In the genomic region with DNA sequence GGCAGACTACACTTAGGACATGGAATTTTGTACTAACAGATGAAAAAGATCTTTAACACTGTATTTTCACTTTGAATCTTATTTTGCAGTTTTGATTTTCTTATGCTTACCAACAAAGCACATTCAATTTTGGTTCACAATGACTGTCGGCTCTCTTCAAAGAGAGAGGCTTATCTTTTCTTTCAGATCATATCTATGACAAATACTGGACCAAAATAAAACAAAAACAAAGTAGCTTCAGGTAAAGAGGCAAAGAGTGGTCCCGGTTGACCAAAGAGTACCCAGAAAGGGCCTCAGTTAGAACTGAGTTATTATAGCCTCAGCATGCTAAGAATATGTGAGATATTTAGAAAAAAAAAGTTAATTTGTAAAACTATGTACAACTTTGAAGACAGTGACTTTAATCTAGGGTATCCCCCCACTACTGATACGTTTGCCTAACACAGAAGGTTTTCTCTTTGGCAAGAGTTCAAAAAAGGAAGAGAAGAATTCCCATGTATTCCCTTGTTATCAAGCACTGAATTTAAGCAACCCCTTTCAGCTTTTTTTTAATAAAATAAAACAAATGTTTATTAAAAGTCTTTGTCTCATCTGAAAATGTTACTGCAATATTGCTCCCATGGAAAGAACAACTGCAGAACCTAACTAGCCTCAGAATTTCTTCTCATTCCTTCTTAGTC, we compare ENCODE assay signal across 21 cellular contexts. TPM values are rescaled to one million over a fixed set of nuclear protein-coding genes. Genes with fewer than 3 reads are reported as not detected.
"Had no signal": no experiment of that assay in that cellular context is flagged by ENCODE, and none has a peak within 500 bp of the region (broad histone marks: within the 10 kb centered on the region; RNA-seq: fewer than 3 reads in every experiment).

No MANE protein-coding gene starts in this region.

- H3K27ac Mint-ChIP-seq: activated B cell treated with CpG ODN at 0.5 μM for 24 hours; activated CD8-positive, alpha-beta T cell treated with anti-CD3 and anti-CD28 coated beads, Interleukin-2, amount 10 ng/mL, durations not matched to agents 7 days and 5 days; activated naive CD4-positive, alpha-beta T cell treated with anti-CD3 and anti-CD28 coated beads, Interleukin-2, amount 50 U/mL, for 72 hours; activated T-cell treated with anti-CD3 and anti-CD28 coated beads, Interleukin-2, amount 50 U/mL, for 72 hours; dendritic cell treated with granulocyte-macrophage colony-stimulating factor and Interleukin-4, amounts not matched to agents 40 ng/mL and 50 ng/mL, for 4 days had no signal

- DNase-seq: activated B cell treated with CpG ODN at 0.5 μM for 24 hours; activated CD4-positive, alpha-beta T cell treated with anti-CD3 and anti-CD28 coated beads for 48 hours; activated CD8-positive, alpha-beta memory T cell treated with anti-CD3 and anti-CD28 coated beads, Interleukin-2, amount 50 U/mL, for 4 hours; activated CD8-positive, alpha-beta T cell treated with anti-CD3 and anti-CD28 coated beads, Interleukin-2, amount 10 ng/mL, durations not matched to agents 7 days and 5 days; activated gamma-delta T cell; activated T-cell treated with anti-CD3 and anti-CD28 coated beads, Interleukin-2, amount 50 U/mL, for 72 hours; amniotic stem cell; body of pancreas; effector memory CD4-positive, alpha-beta T cell; foreskin keratinocyte; glutamatergic neuron; kidney glomerular epithelial cell; left ventricle myocardium superior; ovary; stimulated activated CD4-positive, alpha-beta T cell treated with anti-CD3 and anti-CD28 coated beads, Interleukin-2, amount 100 ng/mL, for 48 hours; stimulated activated naive CD4-positive, alpha-beta T cell treated with Interleukin-2 at 50 U/mL for 16 hours; T-helper 2 cell had no signal

- H3K4me3 Mint-ChIP-seq: activated B cell treated with CpG ODN at 0.5 μM for 24 hours; activated CD8-positive, alpha-beta T cell treated with anti-CD3 and anti-CD28 coated beads, Interleukin-2, amount 10 ng/mL, durations not matched to agents 7 days and 5 days; activated T-cell treated with anti-CD3 and anti-CD28 coated beads, Interleukin-2, amount 50 U/mL, for 72 hours; dendritic cell treated with granulocyte-macrophage colony-stimulating factor and Interleukin-4, amounts not matched to agents 40 ng/mL and 50 ng/mL, for 4 days; neural crest cell; type B pancreatic cell had no signal

- H3K36me3 Mint-ChIP-seq: activated naive CD4-positive, alpha-beta T cell treated with anti-CD3 and anti-CD28 coated beads, Interleukin-2, amount 50 U/mL, for 72 hours; type B pancreatic cell had no signal

- H3K27ac ChIP-seq: foreskin keratinocyte, ovary had no signal

- H3K36me3 ChIP-seq: ovary had no signal

- H3K9me3 ChIP-seq: body of pancreas, ovary had no signal

- H3K27me3 ChIP-seq: body of pancreas, foreskin keratinocyte, ovary had no signal

- H3K4me3 ChIP-seq: body of pancreas, ovary had no signal

- H3K9me3 Mint-ChIP-seq: activated B cell treated with CpG ODN at 0.5 μM for 24 hours; activated naive CD4-positive, alpha-beta T cell treated with anti-CD3 and anti-CD28 coated beads, Interleukin-2, amount 50 U/mL, for 72 hours; activated T-cell treated with anti-CD3 and anti-CD28 coated beads, Interleukin-2, amount 50 U/mL, for 72 hours; dendritic cell treated with granulocyte-macrophage colony-stimulating factor and Interleukin-4, amounts not matched to agents 40 ng/mL and 50 ng/mL, for 4 days; neural crest cell; type B pancreatic cell had no signal

- ATAC-seq: activated CD8-positive, alpha-beta T cell treated with anti-CD3 and anti-CD28 coated beads, Interleukin-2, amount 10 ng/mL, durations not matched to agents 7 days and 5 days; activated naive CD4-positive, alpha-beta T cell treated with anti-CD3 and anti-CD28 coated beads, Interleukin-2, amount 50 U/mL, for 72 hours; activated T-cell treated with anti-CD3 and anti-CD28 coated beads, Interleukin-2, amount 50 U/mL, for 72 hours; body of pancreas; foreskin keratinocyte; left ventricle myocardium superior had no signal

- H3K4me1 Mint-ChIP-seq: activated B cell treated with CpG ODN at 0.5 μM for 24 hours had no signal

- H3K27me3 Mint-ChIP-seq: activated B cell treated with CpG ODN at 0.5 μM for 24 hours; dendritic cell treated with granulocyte-macrophage colony-stimulating factor and Interleukin-4, amounts not matched to agents 40 ng/mL and 50 ng/mL, for 4 days; type B pancreatic cell had no signal

RNA-seq across cellular contexts. Expression of a gene that starts 56.4 kb away (rescaled TPM):
- total RNA-seq: activated CD8-positive, alpha-beta T cell treated with anti-CD3 and anti-CD28 coated beads, Interleukin-2, amount 10 ng/mL, durations not matched to agents 7 days and 5 days; activated naive CD4-positive, alpha-beta T cell treated with anti-CD3 and anti-CD28 coated beads, Interleukin-2, amount 50 U/mL, for 72 hours; activated T-cell treated with anti-CD3 and anti-CD28 coated beads, Interleukin-2, amount 50 U/mL, for 72 hours had no signal
